Comparison of ENCODE assay signal across 29 cellular contexts in genomic region chr3:197368821-197369220, GRCh38.
DNase-seq lines count a peak whose midpoint lies in the region; FAIRE-seq and TF ChIP-seq lines count a peak whose summit lies in the region.
"Had no signal": no experiment of that assay in that cellular context is flagged by ENCODE, and none has a peak within 500 bp of the region (broad histone marks: within the 10 kb centered on the region; RNA-seq: fewer than 3 reads in every experiment).

No MANE protein-coding gene starts in this region.

- CTCF ChIA-PET in H1 (lab: Charles Lee; ENCODE audit: partially characterized antibody) = interaction anchor here (1.0 to 2.6 kb wide), 3 partner anchors 15 to 133 kb away, joined by 4 to 12 read pairs (median 4); no protein-coding TSS in a partner anchor

- peak overlapping the region; percentile 38 to 39; a peak in 2 of 4 replicates for H3K4me2 ChIP-seq in H1 (ENCODE audit: insufficient read depth in 1 of 2, low read depth in 2 of 2, low read length in 2 of 2)
- H3K4me2 ChIP-seq: SK-N-SH had no signal

- H3K4me1 ChIP-seq in right atrium auricular region (peaks cover 0 to 10% of the 10 kb centered on the region in 2 donors), H1 (replicated peaks in 1 of 4; ENCODE audit: control insufficient read depth in 3 of 4, insufficient read depth in 4 of 4, low read length in 3 of 4) (peaks cover 3 to 16% (median 10%) of the 10 kb centered on the region in 4 experiments; a peak in 6 of 7 replicates)

- no peak overlapping the region for H4K5ac ChIP-seq in H1 (ENCODE audit: insufficient read length, low read depth, low read length)

- H3K4me1 Mint-ChIP-seq in neural crest cell = peaks cover 54% of the 10 kb centered on the region
- H3K4me1 Mint-ChIP-seq: immature natural killer cell had no signal

- no peak overlapping the region for H2AK5ac ChIP-seq in H1 (ENCODE audit: low read depth, low read length)

- no peak overlapping the region for H3K4ac ChIP-seq in H1 (replicated peaks; ENCODE audit: insufficient read length, low read depth, low read length)

- no peak for TF ChIP-seq EP300 in H1 (IDR thresholded peaks at IDR 0.05; ENCODE audit: borderline replicate concordance in 1 of 2, low read depth in 2 of 2, low read length in 2 of 2)

- WGBS in H1 (ENCODE audit: extremely low coverage in 1 of 2, insufficient coverage in 1 of 2, insufficient read length in 1 of 2, insufficient replicate concordance in 2 of 2, low coverage in 1 of 2, low lambda C conversion rate in 2 of 2, missing lambda C conversion rate in 1 of 2), 2 experiments = 92% methylated on average over 4 of the region's 4 CpGs; no CpG with 5 or more reads in 1 of the 2 experiments

- H4K8ac ChIP-seq in H1 (ENCODE audit: extremely low read depth, insufficient read depth, low read length) = no peak overlapping the region

- H3K9ac ChIP-seq in H1 (replicated peaks in 1 of 4; ENCODE audit: extremely low read depth in 1 of 4, low read depth in 3 of 4, low read length in 3 of 4) = no peak overlapping the region
- H3K9ac ChIP-seq: GM23248, SK-N-SH had no signal

- H2AFZ ChIP-seq in H1 (ENCODE audit: low read length) = no peak overlapping the region
- H2AFZ ChIP-seq: GM23248 had no signal

- TF ChIP-seq CTCF in right atrium auricular region (IDR thresholded peaks at IDR 0.05) (no peak), H1 (IDR thresholded peaks at IDR 0.05; ENCODE audit: control extremely low read depth in 1 of 3, insufficient read depth in 1 of 3, low read depth in 1 of 3, low read length in 3 of 3) (no peak), neural crest cell (conservative IDR thresholded peaks at IDR 0.05) (no peak), GM13977 (IDR thresholded peaks at IDR 0.05; ENCODE audit: extremely low read depth, insufficient read depth, missing control alignments) (no peak), D721Med (IDR thresholded peaks at IDR 0.05; ENCODE audit: insufficient read depth, missing control alignments) (no peak)

- H3K14ac ChIP-seq in H1 (ENCODE audit: insufficient read length) = no peak overlapping the region

- H3K4me3 ChIP-seq in right atrium auricular region (no peak overlapping the region), H1 (ENCODE audit: extremely low read depth in 1 of 4, insufficient read depth in 2 of 4, low read depth in 3 of 4, low read length in 4 of 4) (no peak overlapping the region)
- H3K4me3 ChIP-seq: adrenal gland, GM23248 had no signal

- H3K36me3 ChIP-seq in right atrium auricular region (no peaks in the 10 kb centered on the region), H1 (ENCODE audit: control insufficient read depth in 2 of 4, insufficient read depth in 4 of 4, low read length in 3 of 4) (no peaks in the 10 kb centered on the region)
- H3K36me3 ChIP-seq: adrenal gland had no signal

- TF ChIP-seq POLR2A in H1 (IDR thresholded peaks at IDR 0.05; ENCODE audit: control extremely low read depth in 1 of 2, low read depth in 2 of 2, low read length in 2 of 2) = no peak

- H3K79me1 ChIP-seq in H1 (ENCODE audit: low read depth, low read length) = no peaks in the 10 kb centered on the region; the same call in 1 of the 2 replicates

- no peak overlapping the region for H4K91ac ChIP-seq in H1 (replicated peaks; ENCODE audit: insufficient read length, low read length)

- no peaks in the 10 kb centered on the region; the same call in 1 of the 2 replicates for H3K23me2 ChIP-seq in H1 (ENCODE audit: low read depth, low read length)

- H2BK120ac ChIP-seq in H1 (replicated peaks; ENCODE audit: low read depth, low read length) = no peak overlapping the region

- FAIRE-seq in H1 (lab: Jason Lieb, UNC) (no peak), D721Med (lab: Jason Lieb, UNC) (no peak)

- intact Hi-C loops in cardiac septum (cut with DNase I) = no loop called here

- no peak overlapping the region for H2BK12ac ChIP-seq in H1 (ENCODE audit: low read depth, low read length)

- H2BK15ac ChIP-seq in H1 (ENCODE audit: low read length) = no peak overlapping the region

- H3K9me3 Mint-ChIP-seq in neural crest cell = no peaks in the 10 kb centered on the region
- H3K9me3 Mint-ChIP-seq: activated CD4-positive, alpha-beta memory T cell treated with anti-CD3 and anti-CD28 coated beads for 36 hours; immature natural killer cell had no signal

- DNase-seq in right atrium auricular region (ENCODE audit: low spot score) = peak; percentile 46
- no peak for DNase-seq in cardiac septum (ENCODE audit: low spot score)
- DNase-seq in H1 (ENCODE audit: low read depth in 1 of 2, low spot score in 2 of 2) = no peak
- DNase-seq in neural crest cell (ENCODE audit: low read depth, low spot score) = no peak
- no peak for DNase-seq in activated naive CD4-positive, alpha-beta T cell treated with Interleukin-2 at 50 U/mL for 16 hours
- DNase-seq in GM13977 (ENCODE audit: low spot score) = no peak
- DNase-seq in D721Med (ENCODE audit: insufficient read length, low spot score) = no peak
- no peak for DNase-seq in GOT3 (lab: John Stamatoyannopoulos, UW)
- DNase-seq: 8988T; activated CD4-positive, alpha-beta memory T cell treated with anti-CD3 and anti-CD28 coated beads for 36 hours; activated naive CD4-positive, alpha-beta T cell; C1 segment of cervical spinal cord; DMS79 treated with DMSO at 0.1 percent for 48 hours; GF-D8; GM23248; hypothalamus; immature natural killer cell; mammary epithelial cell; NCI-H1092 treated with DMSO at 0.1 percent for 48 hours; NCI-H187; NCI-H2171 treated with DMSO at 0.1 percent for 48 hours; NCI-H69; PC-3; stimulated activated CD4-positive, alpha-beta T cell treated with anti-CD3 and anti-CD28 coated beads, Interleukin-4, amount 100 ng/mL, for 24 hours; T-helper 2 cell; trophoblast cell had no signal

- H3K23ac ChIP-seq in H1 (ENCODE audit: insufficient read length) = no peak overlapping the region

- POLR2A ChIA-PET in H1 (lab: Charles Lee; ENCODE audit: partially characterized antibody) = interaction anchor here (0.9 kb wide), 1 partner anchor 71 kb away, joined by 4 read pairs; the partner anchor contains the start of gene DLG1

- H3K56ac ChIP-seq in H1 (replicated peaks; ENCODE audit: insufficient read length, low read depth, low read length) = no peak overlapping the region

- TF ChIP-seq RAD21 in H1 (IDR thresholded peaks at IDR 0.05 in 1 of 2, conservative IDR thresholded peaks at IDR 0.05 in 1 of 2; ENCODE audit: low read depth in 2 of 2, low read length in 2 of 2) = no peak

- H2BK5ac ChIP-seq in H1 (ENCODE audit: low read depth, low read length) = no peak overlapping the region

- H3K4me3 Mint-ChIP-seq in neural crest cell = peak overlapping the region; percentile 21
- H3K4me3 Mint-ChIP-seq: activated CD4-positive, alpha-beta memory T cell treated with anti-CD3 and anti-CD28 coated beads for 36 hours; immature natural killer cell had no signal

- H3K27ac ChIP-seq in right atrium auricular region (no peak overlapping the region), H1 (ENCODE audit: low read depth, low read length) (no peak overlapping the region)
- H3K27ac ChIP-seq: adrenal gland, epithelial cell of prostate, GM23248 had no signal

- H3K36me3 Mint-ChIP-seq in neural crest cell (ENCODE audit: low read depth) = no peaks in the 10 kb centered on the region
- H3K36me3 Mint-ChIP-seq: activated CD4-positive, alpha-beta memory T cell treated with anti-CD3 and anti-CD28 coated beads for 36 hours; immature natural killer cell had no signal

- H4K20me1 ChIP-seq in H1 (replicated peaks in 1 of 2; ENCODE audit: control insufficient read depth in 1 of 2, insufficient read depth in 2 of 2, low read length in 2 of 2) = no peaks in the 10 kb centered on the region

- H3K27me3 ChIP-seq in right atrium auricular region = no peaks in the 10 kb centered on the region
- H3K27me3 ChIP-seq in H1 (replicated peaks in 1 of 4; ENCODE audit: control insufficient read depth in 3 of 4, extremely low read depth in 1 of 4, insufficient read depth in 3 of 4, low read length in 3 of 4) = no peaks in the 10 kb centered on the region; a peak in 1 of 7 replicates
- H3K27me3 ChIP-seq: adrenal gland had no signal

- no peaks in the 10 kb centered on the region for H3K27me3 Mint-ChIP-seq in neural crest cell (ENCODE audit: low read depth)

- H3K79me2 ChIP-seq in H1 (ENCODE audit: control insufficient read depth in 1 of 2, insufficient read depth in 2 of 2, low read length in 2 of 2) = no peaks in the 10 kb centered on the region

- no peak overlapping the region for H2BK20ac ChIP-seq in H1 (ENCODE audit: low read length)

- H3K9me3 ChIP-seq in right atrium auricular region = no peaks in the 10 kb centered on the region
- H3K9me3 ChIP-seq in H1 (ENCODE audit: insufficient read depth in 2 of 2, low read depth in 1 of 2, low read length in 1 of 2) = no peaks in the 10 kb centered on the region
- H3K9me3 ChIP-seq: adrenal gland, SK-N-SH had no signal

- H3K27ac Mint-ChIP-seq in neural crest cell (ENCODE audit: unreplicated experiment) = no peak overlapping the region
- H3K27ac Mint-ChIP-seq: activated CD4-positive, alpha-beta memory T cell treated with anti-CD3 and anti-CD28 coated beads for 36 hours; immature natural killer cell had no signal

- no peak overlapping the region for H3K18ac ChIP-seq in H1 (ENCODE audit: extremely low read depth, low read length)

- in situ Hi-C loops in GM13977 (cut with MboI; ENCODE audit: low pct_unique_long_range_greater_than_20kb, low sequenced_read_pairs, unreplicated experiment) = no loop called here

TF ChIP-seq in H1, 55 proteins besides CTCF, POLR2A, EP300 and RAD21 (continues in another document):
- TF ChIP-seq E2F6 (IDR thresholded peaks at IDR 0.05) = no peak
- TF ChIP-seq TEAD4 (IDR thresholded peaks at IDR 0.05; ENCODE audit: low read depth, low read length) = no peak
- no peak for TF ChIP-seq JUN (IDR thresholded peaks at IDR 0.05; ENCODE audit: low read depth, low read length)
- TF ChIP-seq ATF2 (IDR thresholded peaks at IDR 0.05; ENCODE audit: low read length) = no peak
- TF ChIP-seq SP1 (IDR thresholded peaks at IDR 0.05; ENCODE audit: low read depth, low read length) = no peak
- TF ChIP-seq GABPA (IDR thresholded peaks at IDR 0.05; ENCODE audit: borderline replicate concordance, insufficient read depth, low read length) = no peak
